ENCODE assay signal across 12 cellular contexts in the genomic region with DNA sequence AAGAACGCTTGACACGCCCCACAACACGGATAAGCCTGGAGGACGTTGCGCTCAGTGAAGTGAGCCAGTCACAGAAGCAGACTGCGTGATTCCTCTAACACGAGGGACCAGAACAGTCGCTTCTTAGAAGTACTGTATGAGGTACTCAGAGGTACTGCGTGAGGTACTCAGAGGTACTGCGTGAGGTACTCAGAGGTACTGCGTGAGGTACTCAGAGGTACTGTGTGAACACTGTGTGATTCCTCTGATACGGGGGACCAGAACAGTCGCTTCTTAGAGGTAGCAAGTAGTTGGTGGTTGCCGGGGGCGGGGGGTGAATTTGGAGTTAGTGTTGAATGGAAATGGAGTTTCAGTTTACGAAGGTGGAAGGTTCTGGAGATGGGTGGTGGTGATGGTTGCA.
"Had no signal": no experiment of that assay in that cellular context is flagged by ENCODE, and none has a peak within 500 bp of the region (broad histone marks: within the 10 kb centered on the region; RNA-seq: fewer than 3 reads in every experiment).

No MANE protein-coding gene starts in this region.

- H3K27me3 Mint-ChIP-seq: activated CD4-positive, alpha-beta memory T cell treated with anti-CD3 and anti-CD28 coated beads for 36 hours; activated naive CD8-positive, alpha-beta T cell had no signal

- H3K27me3 ChIP-seq: heart left ventricle, neural progenitor cell had no signal

- DNase-seq: activated CD4-positive, alpha-beta memory T cell treated with anti-CD3 and anti-CD28 coated beads for 36 hours; activated CD4-positive, CD25-positive, alpha-beta regulatory T cell treated with anti-CD3 and anti-CD28 coated beads, Interleukin-2, amount 50 U/mL, for 72 hours; anterior cingulate cortex; foreskin melanocyte; heart left ventricle; stimulated activated CD4-positive, alpha-beta T cell treated with anti-CD3 and anti-CD28 coated beads, Interleukin-15, amount 100 ng/mL, for 24 hours; stimulated activated CD4-positive, alpha-beta T cell treated with anti-CD3 and anti-CD28 coated beads, Interleukin-4, amount 100 ng/mL, for 24 hours; SW 1271 had no signal

- H3K9me3 ChIP-seq: heart left ventricle had no signal

- H3K27ac ChIP-seq: heart left ventricle, neural progenitor cell, parathyroid adenoma had no signal

- H3K4me3 ChIP-seq: heart left ventricle, neural progenitor cell had no signal

- H3K9ac ChIP-seq: neural progenitor cell, parathyroid adenoma had no signal

- H3K9me3 Mint-ChIP-seq: activated CD4-positive, alpha-beta memory T cell treated with anti-CD3 and anti-CD28 coated beads for 36 hours; activated T-helper 2 cell treated with anti-CD3 and anti-CD28 coated beads, Interferon-gamma antibody, Interleukin-2, Interleukin-4, amounts not matched to agents 10 μg/mL and 5 μg/mL and 100 μg/mL, durations not matched to agents 14 hours and 24 hours and 36 hours; neural progenitor cell had no signal

- H3K27ac Mint-ChIP-seq: activated CD4-positive, alpha-beta memory T cell treated with anti-CD3 and anti-CD28 coated beads for 36 hours; activated naive CD8-positive, alpha-beta T cell; activated T-helper 2 cell treated with anti-CD3 and anti-CD28 coated beads, Interferon-gamma antibody, Interleukin-2, Interleukin-4, amounts not matched to agents 10 μg/mL and 5 μg/mL and 100 μg/mL, durations not matched to agents 14 hours and 24 hours and 36 hours; neural progenitor cell had no signal

- H3K4me2 ChIP-seq: neural progenitor cell had no signal

- ATAC-seq: heart left ventricle had no signal

- H3K4me1 ChIP-seq: parathyroid adenoma had no signal

- H3K4me3 Mint-ChIP-seq: activated CD4-positive, alpha-beta memory T cell treated with anti-CD3 and anti-CD28 coated beads for 36 hours; activated naive CD8-positive, alpha-beta T cell; neural progenitor cell had no signal
